13 cellular contexts compared by ENCODE assay signal in the genomic region with DNA sequence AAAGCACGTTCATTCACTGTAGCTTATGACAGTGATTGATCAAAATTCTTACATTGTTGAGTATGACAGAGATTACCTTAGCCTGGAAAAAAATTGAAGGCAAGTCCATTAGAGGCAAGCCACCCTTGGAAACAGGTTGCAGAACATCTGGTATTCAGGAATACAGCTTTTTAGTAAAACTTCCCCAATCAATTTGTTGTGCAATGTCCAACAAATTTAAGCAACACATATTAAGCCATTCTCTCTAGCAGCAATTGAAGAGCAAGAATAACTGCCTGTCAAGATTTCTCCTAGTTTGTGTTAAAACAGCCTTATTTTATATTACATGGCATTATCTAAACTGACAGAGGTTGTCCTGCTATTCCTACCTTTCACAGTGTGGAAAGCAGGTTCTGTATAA.
"Had no signal": no experiment of that assay in that cellular context is flagged by ENCODE, and none has a peak within 500 bp of the region (broad histone marks: within the 10 kb centered on the region; RNA-seq: fewer than 3 reads in every experiment).

No MANE protein-coding gene starts in this region.

- H3K4me3 Mint-ChIP-seq: activated B cell treated with CpG ODN at 0.5 μM for 24 hours; activated CD8-positive, alpha-beta T cell treated with anti-CD3 and anti-CD28 coated beads for 36 hours; activated naive CD4-positive, alpha-beta T cell treated with anti-CD3 and anti-CD28 coated beads, Interleukin-2, amount 50 U/mL, for 24 hours; naive B cell had no signal

- H3K36me3 Mint-ChIP-seq: naive B cell had no signal

- H3K9me3 ChIP-seq: left lung, uterus had no signal

- H3K9me3 Mint-ChIP-seq: activated B cell treated with CpG ODN at 0.5 μM for 24 hours; activated CD8-positive, alpha-beta T cell treated with anti-CD3 and anti-CD28 coated beads for 36 hours; activated naive CD4-positive, alpha-beta T cell treated with anti-CD3 and anti-CD28 coated beads, Interleukin-2, amount 50 U/mL, for 24 hours; naive B cell had no signal

- H3K36me3 ChIP-seq: uterus had no signal

- H3K27ac ChIP-seq: left lung, parathyroid adenoma, uterus had no signal

- H2AFZ ChIP-seq: parathyroid adenoma had no signal

- H3K27me3 Mint-ChIP-seq: activated B cell treated with CpG ODN at 0.5 μM for 24 hours; activated CD8-positive, alpha-beta T cell treated with anti-CD3 and anti-CD28 coated beads for 36 hours; activated naive CD4-positive, alpha-beta T cell treated with anti-CD3 and anti-CD28 coated beads, Interleukin-2, amount 50 U/mL, for 24 hours; naive B cell had no signal

- H3K4me1 ChIP-seq: parathyroid adenoma, uterus had no signal

- H3K27ac Mint-ChIP-seq: activated B cell treated with CpG ODN at 0.5 μM for 24 hours; activated CD8-positive, alpha-beta T cell treated with anti-CD3 and anti-CD28 coated beads for 36 hours had no signal

- H3K4me3 ChIP-seq: left lung, uterus had no signal

- DNase-seq: activated B cell treated with CpG ODN at 0.5 μM for 24 hours; activated CD4-positive, alpha-beta T cell treated with anti-CD3 and anti-CD28 coated beads for 48 hours; activated CD8-positive, alpha-beta T cell treated with anti-CD3 and anti-CD28 coated beads for 36 hours; activated effector memory CD4-positive, alpha-beta T cell treated with anti-CD3 and anti-CD28 coated beads, Interleukin-2, amount 50 U/mL, for 16 hours; activated T-cell treated with anti-CD3 and anti-CD28 coated beads, Interleukin-2, amount 50 U/mL, for 48 hours; amniotic stem cell; caudate nucleus; left lung; naive B cell; stimulated activated CD4-positive, alpha-beta T cell treated with anti-CD3 and anti-CD28 coated beads, Interleukin-2, amount 100 ng/mL, for 24 hours; uterus had no signal
